In genomic region chr5:167921796-167922195, GRCh38 we compare ENCODE assay signal across 28 cellular contexts.
"Had no signal": no experiment of that assay in that cellular context is flagged by ENCODE, and none has a peak within 500 bp of the region (broad histone marks: within the 10 kb centered on the region; RNA-seq: fewer than 3 reads in every experiment).

No MANE protein-coding gene starts in this region.

- DNase-seq: stimulated activated CD4-positive, alpha-beta T cell treated with anti-CD3 and anti-CD28 coated beads, Interleukin-2, amount 100 ng/mL, for 48 hours; stimulated activated CD4-positive, alpha-beta T cell treated with anti-CD3 and anti-CD28 coated beads, Interleukin-4, amount 100 ng/mL, for 1 hour; stimulated activated CD4-positive, alpha-beta T cell treated with anti-CD3 and anti-CD28 coated beads, Interleukin-4, amount 100 ng/mL, for 24 hours; stimulated activated CD4-positive, alpha-beta T cell treated with anti-CD3 and anti-CD28 coated beads, Interleukin-4, amount 100 ng/mL, for 4 hours; stimulated activated naive B cell treated with anti-CD40 and anti-IgM and Interleukin-4, amounts not matched to agents 10 μg/mL and 1 μg/mL and 100 μg/mL, for 72 hours; stimulated activated naive CD4-positive, alpha-beta T cell; stimulated activated naive CD4-positive, alpha-beta T cell treated with Interleukin-2 at 50 U/mL for 16 hours; stimulated activated naive CD8-positive, alpha-beta T cell treated with anti-CD3 and anti-CD28 coated beads, Interleukin-15, amount 100 ng/mL, for 72 hours; stimulated activated naive CD8-positive, alpha-beta T cell treated with anti-CD3 and anti-CD28 coated beads, Interleukin-15, Interleukin-2, amounts not matched to agents 100 U/mL and 50 U/mL, for 24 hours; stomach; substantia nigra; testis; thyroid gland; tibial artery; transverse colon; trophoblast cell; upper lobe of left lung; upper lobe of right lung; uterus had no signal

- H3K9me3 ChIP-seq: stomach, suprapubic skin, testis, thoracic aorta, thyroid gland, tibial artery, transverse colon, upper lobe of left lung, upper lobe of right lung, uterus, vagina had no signal

- H3K36me3 Mint-ChIP-seq: stimulated activated effector memory CD8-positive, alpha-beta T cell treated with anti-CD3 and anti-CD28 coated beads, Interleukin-12 subunit alpha, Interleukin-12 subunit beta, amount 100 ng/mL, for 72 hours; stimulated activated memory B cell treated with anti-CD40 and anti-IgM and Interleukin-4, amounts not matched to agents 10 μg/mL and 1 μg/mL and 100 μg/mL, for 72 hours; stimulated activated naive B cell treated with anti-CD40 and anti-IgM and Interleukin-4, amounts not matched to agents 10 μg/mL and 1 μg/mL and 100 μg/mL, for 72 hours had no signal

- FAIRE-seq: urothelium cell line had no signal

- H3K4me3 ChIP-seq: stomach, suprapubic skin, testis, thoracic aorta, thyroid gland, tibial artery, tibial nerve, transverse colon, upper lobe of left lung, upper lobe of right lung, uterus, vagina had no signal

- H3K27ac ChIP-seq: stomach, suprapubic skin, testis, thoracic aorta, thyroid gland, tibial artery, tibial nerve, transverse colon, upper lobe of left lung, upper lobe of right lung, uterus, vagina had no signal

- H3K27me3 ChIP-seq: stomach, suprapubic skin, testis, thyroid gland, tibial artery, tibial nerve, transverse colon, upper lobe of left lung, upper lobe of right lung, uterus, vagina had no signal

- H3K36me3 ChIP-seq: stomach, suprapubic skin, thoracic aorta, thyroid gland, tibial artery, tibial nerve, transverse colon, upper lobe of left lung, upper lobe of right lung, uterus, vagina had no signal

- H3K4me1 ChIP-seq: stomach, thyroid gland, tibial artery, transverse colon, upper lobe of left lung, upper lobe of right lung, uterus, vagina had no signal

- H3K4me1 Mint-ChIP-seq: stimulated activated effector memory CD8-positive, alpha-beta T cell treated with anti-CD3 and anti-CD28 coated beads, Interleukin-12 subunit alpha, Interleukin-12 subunit beta, amount 100 ng/mL, for 72 hours; stimulated activated memory B cell treated with anti-CD40 and anti-IgM and Interleukin-4, amounts not matched to agents 10 μg/mL and 1 μg/mL and 100 μg/mL, for 72 hours; stimulated activated naive B cell treated with anti-CD40 and anti-IgM and Interleukin-4, amounts not matched to agents 10 μg/mL and 1 μg/mL and 100 μg/mL, for 72 hours; stimulated activated naive CD8-positive, alpha-beta T cell treated with anti-CD3 and anti-CD28 coated beads, Interleukin-15, amount 100 ng/mL, for 72 hours had no signal

- ATAC-seq: stimulated activated naive B cell treated with anti-CD40 and anti-IgM and Interleukin-4, amounts not matched to agents 10 μg/mL and 1 μg/mL and 100 μg/mL, for 72 hours; stimulated activated naive CD8-positive, alpha-beta T cell treated with anti-CD3 and anti-CD28 coated beads, Interleukin-15, amount 100 ng/mL, for 72 hours; stimulated activated naive CD8-positive, alpha-beta T cell treated with anti-CD3 and anti-CD28 coated beads, Interleukin-15, Interleukin-2, amounts not matched to agents 100 U/mL and 50 U/mL, for 24 hours; upper lobe of right lung had no signal

- H3K27ac Mint-ChIP-seq: stimulated activated effector memory CD8-positive, alpha-beta T cell treated with anti-CD3 and anti-CD28 coated beads, Interleukin-12 subunit alpha, Interleukin-12 subunit beta, amount 100 ng/mL, for 72 hours; stimulated activated memory B cell treated with anti-CD40 and anti-IgM and Interleukin-4, amounts not matched to agents 10 μg/mL and 1 μg/mL and 100 μg/mL, for 72 hours; stimulated activated naive B cell treated with anti-CD40 and anti-IgM and Interleukin-4, amounts not matched to agents 10 μg/mL and 1 μg/mL and 100 μg/mL, for 72 hours; stimulated activated naive CD8-positive, alpha-beta T cell treated with anti-CD3 and anti-CD28 coated beads, Interleukin-15, amount 100 ng/mL, for 72 hours; stimulated activated naive CD8-positive, alpha-beta T cell treated with anti-CD3 and anti-CD28 coated beads, Interleukin-15, Interleukin-2, amounts not matched to agents 100 ng/mL and 50 ng/mL, for 24 hours; type B pancreatic cell had no signal

- H3K4me3 Mint-ChIP-seq: stimulated activated effector memory CD8-positive, alpha-beta T cell treated with anti-CD3 and anti-CD28 coated beads, Interleukin-12 subunit alpha, Interleukin-12 subunit beta, amount 100 ng/mL, for 72 hours; stimulated activated memory B cell treated with anti-CD40 and anti-IgM and Interleukin-4, amounts not matched to agents 10 μg/mL and 1 μg/mL and 100 μg/mL, for 72 hours; stimulated activated naive B cell treated with anti-CD40 and anti-IgM and Interleukin-4, amounts not matched to agents 10 μg/mL and 1 μg/mL and 100 μg/mL, for 72 hours; stimulated activated naive CD8-positive, alpha-beta T cell treated with anti-CD3 and anti-CD28 coated beads, Interleukin-15, amount 100 ng/mL, for 72 hours; stimulated activated naive CD8-positive, alpha-beta T cell treated with anti-CD3 and anti-CD28 coated beads, Interleukin-15, Interleukin-2, amounts not matched to agents 100 ng/mL and 50 ng/mL, for 24 hours; type B pancreatic cell had no signal

- H3K27me3 Mint-ChIP-seq: stimulated activated memory B cell treated with anti-CD40 and anti-IgM and Interleukin-4, amounts not matched to agents 10 μg/mL and 1 μg/mL and 100 μg/mL, for 72 hours; stimulated activated naive CD8-positive, alpha-beta T cell treated with anti-CD3 and anti-CD28 coated beads, Interleukin-15, amount 100 ng/mL, for 72 hours; stimulated activated naive CD8-positive, alpha-beta T cell treated with anti-CD3 and anti-CD28 coated beads, Interleukin-15, Interleukin-2, amounts not matched to agents 100 ng/mL and 50 ng/mL, for 24 hours had no signal
